24 cellular contexts compared by ENCODE assay signal in genomic region chr12:20101046-20101445, GRCh38.
A peak's percentile ranks its signal among the peaks of the same experiment; 100 is the strongest.
DNase-seq lines count a peak whose midpoint lies in the region; ATAC-seq and TF ChIP-seq lines count a peak whose summit lies in the region.
"Had no signal": no experiment of that assay in that cellular context is flagged by ENCODE, and none has a peak within 500 bp of the region (broad histone marks: within the 10 kb centered on the region; RNA-seq: fewer than 3 reads in every experiment).

No MANE protein-coding gene starts in this region.

- WGBS in gastroesophageal sphincter (ENCODE audit: low coverage in 1 of 2), 2 donors: 50% methylated on average over 2 of the region's 5 CpGs; no CpG with 5 or more reads in 1 of the 2 donors

- no peak for TF ChIP-seq POLR2A in gastroesophageal sphincter (IDR thresholded peaks at IDR 0.05)

- no peaks in the 10 kb centered on the region for H4K20me1 ChIP-seq in osteoblast (ENCODE audit: insufficient read depth, low read length)

- no peak overlapping the region for H3K4me3 ChIP-seq in gastroesophageal sphincter
- H3K4me3 ChIP-seq in osteoblast (ENCODE audit: insufficient read depth, low read length): no peak overlapping the region
- H3K4me3 ChIP-seq: gastrocnemius medialis, ovary, right lobe of liver had no signal

- ATAC-seq in gastroesophageal sphincter (peak; percentile 64), HG03442 (IDR thresholded peaks at IDR 0.05; ENCODE audit: unreplicated experiment) (no peak), GM18861 (IDR thresholded peaks at IDR 0.05; ENCODE audit: unreplicated experiment) (no peak)
- ATAC-seq: activated CD8-positive, alpha-beta T cell treated with anti-CD3 and anti-CD28 coated beads, Interleukin-2, amount 10 ng/mL, durations not matched to agents 7 days and 5 days; natural killer cell; right lobe of liver had no signal

- no peaks in the 10 kb centered on the region for H3K27me3 ChIP-seq in gastroesophageal sphincter
- H3K27me3 ChIP-seq in osteoblast (ENCODE audit: insufficient read depth, low read length): no peaks in the 10 kb centered on the region
- H3K27me3 ChIP-seq: gastrocnemius medialis, ovary, right lobe of liver had no signal

- H3K79me2 ChIP-seq in osteoblast (ENCODE audit: insufficient read depth, low read length): no peaks in the 10 kb centered on the region

- H3K9me3 ChIP-seq in gastroesophageal sphincter (no peaks in the 10 kb centered on the region), osteoblast (ENCODE audit: low read depth, low read length) (no peaks in the 10 kb centered on the region)
- H3K9me3 ChIP-seq: gastrocnemius medialis, ovary, right lobe of liver had no signal

- no peak overlapping the region for H3K4me2 ChIP-seq in osteoblast (ENCODE audit: insufficient read depth, low read length)

- TF ChIP-seq EP300 in gastroesophageal sphincter (IDR thresholded peaks at IDR 0.05): no peak

- H2AFZ ChIP-seq in osteoblast (ENCODE audit: low read length): no peak overlapping the region

- H3K36me3 ChIP-seq in gastroesophageal sphincter (no peaks in the 10 kb centered on the region), osteoblast (ENCODE audit: insufficient read depth, low read length) (no peaks in the 10 kb centered on the region)
- H3K36me3 ChIP-seq: gastrocnemius medialis, ovary, right lobe of liver had no signal

- H3K27ac ChIP-seq in gastroesophageal sphincter (no peak overlapping the region), osteoblast (ENCODE audit: low read depth, low read length) (no peak overlapping the region)
- H3K27ac ChIP-seq: gastrocnemius medialis, ovary, right lobe of liver had no signal

- no peak for TF ChIP-seq CTCF in gastroesophageal sphincter (IDR thresholded peaks at IDR 0.05)
- TF ChIP-seq CTCF in osteoblast (IDR thresholded peaks at IDR 0.05; ENCODE audit: extremely low read depth, low read depth, low read length): no peak

- H3K4me1 ChIP-seq in gastroesophageal sphincter: peaks cover 0 to 58% (median 3%) of the 10 kb centered on the region in 3 donors
- peaks cover 16% of the 10 kb centered on the region for H3K4me1 ChIP-seq in osteoblast (ENCODE audit: insufficient read depth, low read length)
- H3K4me1 ChIP-seq: gastrocnemius medialis, right lobe of liver had no signal

- DNase-seq in EL (peak; percentile 9), amniotic epithelial cell (ENCODE audit: low read depth) (peak; percentile 11), osteoblast (ENCODE audit: insufficient read length, low spot score, missing footprints) (peak; percentile 82), RKO (ENCODE audit: low spot score) (no peak), medulla oblongata (ENCODE audit: extremely low spot score) (no peak)
- DNase-seq: activated CD4-positive, CD25-positive, alpha-beta regulatory T cell; activated CD8-positive, alpha-beta T cell treated with anti-CD3 and anti-CD28 coated beads, Interleukin-2, amount 10 ng/mL, durations not matched to agents 7 days and 5 days; activated naive CD4-positive, alpha-beta T cell; activated T-cell treated with anti-CD3 and anti-CD28 coated beads, Interleukin-2, amount 50 U/mL, for 1 hour; amygdala; cerebellar nuclear complex; H7; kidney glomerular epithelial cell; natural killer cell; NCI-H1105; NCI-H2029 treated with DMSO at 0.1 percent for 48 hours; OCI-M1; right lobe of liver; SHP77 had no signal

Comparison
In these comparisons a context has a peak if more than half of its experiments do, and no peak if none do; other contexts are left out.
1. DNase-seq: peak in EL (single experiment), amniotic epithelial cell (single experiment) and osteoblast (single experiment); none in RKO (single experiment) and medulla oblongata (single experiment).